Comparison of ENCODE assay signal across 8 cellular contexts in the genomic region with DNA sequence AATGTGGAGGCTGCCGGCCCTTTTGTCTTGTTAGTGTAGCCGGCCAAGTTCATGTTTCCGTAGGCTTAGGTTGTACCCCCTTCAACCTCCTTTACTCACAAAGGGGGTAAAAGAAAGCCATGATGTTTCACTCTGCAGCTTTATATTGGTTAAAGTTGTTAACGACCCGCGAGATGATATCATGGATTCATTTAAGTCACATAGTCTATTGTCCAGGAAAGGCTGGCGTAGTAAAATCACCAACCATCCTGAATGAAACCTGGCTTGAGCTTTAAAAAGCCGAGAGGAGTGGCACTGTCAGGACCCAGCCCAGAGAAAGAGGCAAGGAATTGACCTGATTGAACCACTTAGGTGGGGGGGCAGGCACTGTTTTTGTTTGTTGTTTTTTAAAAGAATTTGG. TPM values are rescaled to one million over a fixed set of nuclear protein-coding genes. Genes with fewer than 3 reads are reported as not detected.
DNase-seq lines count a peak whose midpoint lies in the region; ATAC-seq, FAIRE-seq and TF ChIP-seq lines count a peak whose summit lies in the region.

No MANE protein-coding gene starts in this region.

- H3K9me3 ChIP-seq in A549 = no peaks in the 10 kb centered on the region
- H3K9me3 ChIP-seq in HUES6 (ENCODE audit: control insufficient read depth, insufficient read depth, low read depth, low read length) = no peaks in the 10 kb centered on the region

- no peak for TF ChIP-seq POLR2A in A549 (IDR thresholded peaks at IDR 0.05; ENCODE audit: low read length)

- FAIRE-seq in A549 (lab: Jason Lieb, UNC) = no peak

- H3K4me2 ChIP-seq in A549 = peak overlapping the region; percentile 87

- DNase-seq in A549 (ENCODE audit: low read depth in 1 of 2, low spot score in 1 of 2) (no peak), medulla oblongata (ENCODE audit: extremely low spot score) (peak; percentile 9), amniotic stem cell (lab: John Stamatoyannopoulos, UW) (no peak)
- DNase-seq in central memory CD8-positive, alpha-beta T cell (ENCODE audit: low spot score in 2 of 2) = no peak
- DNase-seq in stimulated activated CD4-positive, alpha-beta T cell treated with anti-CD3 and anti-CD28 coated beads, Interleukin-2, amount 100 ng/mL, for 48 hours = no peak

- peak overlapping the region; percentile 76 to 91 for H3K27ac ChIP-seq in A549
- 0 out of 2 replicates have a peak overlapping the region, but pooled peaks have one; percentile 63 for H3K27ac ChIP-seq in HUES6 (ENCODE audit: low read depth, low read length)

- peak overlapping the region; percentile 91 for H3K4me3 ChIP-seq in A549
- H3K4me3 ChIP-seq in HUES6 (ENCODE audit: low read depth, low read length) = peak overlapping the region; percentile 76

- POLR2A ChIA-PET in A549 (lab: Yijun Ruan, JAX) = interaction anchor here (1.0 to 1.5 kb wide), 2 partner anchors 13 to 241 kb away, joined by 3 to 5 read pairs; a partner anchor contains a TSS

- peaks cover 51% of the 10 kb centered on the region for H3K36me3 ChIP-seq in HUES6 (ENCODE audit: control insufficient read depth, insufficient read depth, low read length)

- TF ChIP-seq CTCF in A549 (IDR thresholded peaks at IDR 0.05) = no peak

- no peak for TF ChIP-seq EP300 in A549 (IDR thresholded peaks at IDR 0.05)

- no peaks in the 10 kb centered on the region for H3K27me3 Mint-ChIP-seq in central memory CD8-positive, alpha-beta T cell

- H3K9ac ChIP-seq in HUES6 (ENCODE audit: low read length) = peak overlapping the region; percentile 88

- TF ChIP-seq RAD21 in A549 (conservative IDR thresholded peaks at IDR 0.05 in 1 of 2, IDR thresholded peaks at IDR 0.05 in 1 of 2) = no peak

- no peaks in the 10 kb centered on the region for H3K27me3 ChIP-seq in HUES6 (ENCODE audit: control insufficient read depth, insufficient read depth, low read length)

- peak overlapping the region; percentile 84 for H3K4me3 Mint-ChIP-seq in central memory CD8-positive, alpha-beta T cell

- ATAC-seq in A549 (no peak; a peak in 1 of 6 replicates), HG02938 (IDR thresholded peaks at IDR 0.05; ENCODE audit: unreplicated experiment) (no peak), HG02642 (IDR thresholded peaks at IDR 0.05; ENCODE audit: poor library complexity, unreplicated experiment) (no peak)
- no peak for ATAC-seq in central memory CD8-positive, alpha-beta T cell (replicated peaks; ENCODE audit: extremely low read depth, poor library complexity, severe bottlenecking)

- no peaks in the 10 kb centered on the region for H3K9me3 Mint-ChIP-seq in central memory CD8-positive, alpha-beta T cell

- H3K27ac Mint-ChIP-seq in central memory CD8-positive, alpha-beta T cell (ENCODE audit: low read depth) = peak overlapping the region; percentile 61

- CTCF ChIA-PET in A549 (lab: Yijun Ruan, JAX) = interaction anchor here (0.6 to 1.9 kb wide), 7 partner anchors 13 to 486 kb away, joined by 3 to 17 read pairs (median 3); no protein-coding TSS in a partner anchor

- peaks cover 7% of the 10 kb centered on the region; the same call in 2 of the 3 replicates for H3K4me1 ChIP-seq in A549
- H3K4me1 ChIP-seq in HUES6 (ENCODE audit: control insufficient read depth, insufficient read depth, low read length) = no peaks in the 10 kb centered on the region

- H3K4me1 Mint-ChIP-seq in central memory CD8-positive, alpha-beta T cell = peaks cover 42% of the 10 kb centered on the region

- 28% methylated on average over 8 of the region's 8 CpGs for WGBS in A549 (ENCODE audit: missing lambda C conversion rate)

- H3K36me3 Mint-ChIP-seq in central memory CD8-positive, alpha-beta T cell (ENCODE audit: insufficient read depth) = peaks cover 18% of the 10 kb centered on the region

TF ChIP-seq in A549, 52 proteins besides CTCF, POLR2A, EP300 and RAD21:
- TF ChIP-seq KDM5A (IDR thresholded peaks at IDR 0.05) (no peak), EHMT2 (IDR thresholded peaks at IDR 0.05; ENCODE audit: low read depth) (no peak), ESRRA (IDR thresholded peaks at IDR 0.05; ENCODE audit: borderline replicate concordance, low read length) (no peak), RCOR1 (IDR thresholded peaks at IDR 0.05; ENCODE audit: low read depth, low read length) (no peak), RARB (CRISPR knock-in tag; IDR thresholded peaks at IDR 0.05) (no peak), GATA3 (IDR thresholded peaks at IDR 0.05; ENCODE audit: borderline replicate concordance) (no peak), CBX2 (IDR thresholded peaks at IDR 0.05; ENCODE audit: borderline replicate concordance, low read depth) (no peak), SREBF2 (IDR thresholded peaks at IDR 0.05) (no peak)
- TF ChIP-seq, protein P1, sequence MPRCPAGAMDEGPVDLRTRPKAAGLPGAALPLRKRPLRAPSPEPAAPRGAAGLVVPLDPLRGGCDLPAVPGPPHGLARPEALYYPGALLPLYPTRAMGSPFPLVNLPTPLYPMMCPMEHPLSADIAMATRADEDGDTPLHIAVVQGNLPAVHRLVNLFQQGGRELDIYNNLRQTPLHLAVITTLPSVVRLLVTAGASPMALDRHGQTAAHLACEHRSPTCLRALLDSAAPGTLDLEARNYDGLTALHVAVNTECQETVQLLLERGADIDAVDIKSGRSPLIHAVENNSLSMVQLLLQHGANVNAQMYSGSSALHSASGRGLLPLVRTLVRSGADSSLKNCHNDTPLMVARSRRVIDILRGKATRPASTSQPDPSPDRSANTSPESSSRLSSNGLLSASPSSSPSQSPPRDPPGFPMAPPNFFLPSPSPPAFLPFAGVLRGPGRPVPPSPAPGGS (IDR thresholded peaks at IDR 0.05) = no peak
- TF ChIP-seq, protein P2, sequence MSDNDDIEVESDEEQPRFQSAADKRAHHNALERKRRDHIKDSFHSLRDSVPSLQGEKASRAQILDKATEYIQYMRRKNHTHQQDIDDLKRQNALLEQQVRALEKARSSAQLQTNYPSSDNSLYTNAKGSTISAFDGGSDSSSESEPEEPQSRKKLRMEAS (IDR thresholded peaks at IDR 0.05) = no peak

RNA-seq across cellular contexts. Expression of a gene that starts 1.3 kb away (rescaled TPM):
- polyA plus RNA-seq in A549 (2011; rRNA removed) (47.6 and 55.6 TPM in 2 replicates), A549 (2017; fragmentation: RNase III; extraction: RNeasy Plus Mini Kit Qiagen cat#74134 plus additional on column Dnase treatment) (75.6 to 79.5 TPM (median 77.6 TPM) in 3 replicates)
- 68.8 and 90.4 TPM in 2 replicates for polyA plus RNA-seq in A549 (2012; cell fraction: cytosol; rRNA removed)
- polyA plus RNA-seq in A549 (2012; cell fraction: nucleus; rRNA removed) = 57.0 and 72.5 TPM in 2 replicates
- 14.9 and 16.1 TPM in 2 replicates for polyA minus RNA-seq in A549 (2011; rRNA and poly(A)+ RNA removed)

RNA-seq across cellular contexts. Expression of a gene that starts 5.4 kb away (rescaled TPM):
- polyA plus RNA-seq in A549 (2011; rRNA removed) (48.7 and 53.9 TPM in 2 replicates), A549 (2017; fragmentation: RNase III; extraction: RNeasy Plus Mini Kit Qiagen cat#74134 plus additional on column Dnase treatment) (54.8 to 57.7 TPM (median 55.0 TPM) in 3 replicates)
- 47.1 and 48.9 TPM in 2 replicates for polyA plus RNA-seq in A549 (2012; cell fraction: cytosol; rRNA removed)
- polyA plus RNA-seq in A549 (2012; cell fraction: nucleus; rRNA removed) = 47.3 and 91.8 TPM in 2 replicates
- 24.4 and 30.1 TPM in 2 replicates for polyA minus RNA-seq in A549 (2011; rRNA and poly(A)+ RNA removed)

RNA-seq across cellular contexts. Expression of a gene that starts 17.7 kb away (rescaled TPM):
- 6.8 and 7.0 TPM in 2 replicates for polyA plus RNA-seq in A549 (2011; rRNA removed)
- polyA plus RNA-seq in A549 (2012; cell fraction: cytosol; rRNA removed) = 6.6 and 7.9 TPM in 2 replicates
- polyA plus RNA-seq in A549 (2012; cell fraction: nucleus; rRNA removed) = 17.1 and 18.9 TPM in 2 replicates
- polyA plus RNA-seq in A549 (2017; fragmentation: RNase III; extraction: RNeasy Plus Mini Kit Qiagen cat#74134 plus additional on column Dnase treatment) = 6.4 to 7.6 TPM (median 6.5 TPM) in 3 replicates
- 24.5 and 36.0 TPM in 2 replicates for polyA minus RNA-seq in A549 (2011; rRNA and poly(A)+ RNA removed)

RNA-seq across cellular contexts. Expression of a gene that starts 46.3 kb away (rescaled TPM):
- 15.2 and 19.6 TPM in 2 replicates for polyA plus RNA-seq in A549 (2011; rRNA removed)
- 10.6 and 14.9 TPM in 2 replicates for polyA plus RNA-seq in A549 (2012; cell fraction: cytosol; rRNA removed)
- 24.0 and 25.6 TPM in 2 replicates for polyA plus RNA-seq in A549 (2012; cell fraction: nucleus; rRNA removed)
- polyA plus RNA-seq in A549 (2017; fragmentation: RNase III; extraction: RNeasy Plus Mini Kit Qiagen cat#74134 plus additional on column Dnase treatment) = 5.7 to 7.2 TPM (median 6.8 TPM) in 3 replicates
- polyA minus RNA-seq in A549 (2011; rRNA and poly(A)+ RNA removed) = 18.8 and 19.3 TPM in 2 replicates
